Comparison of ENCODE assay signal across 12 cellular contexts in the genomic region with DNA sequence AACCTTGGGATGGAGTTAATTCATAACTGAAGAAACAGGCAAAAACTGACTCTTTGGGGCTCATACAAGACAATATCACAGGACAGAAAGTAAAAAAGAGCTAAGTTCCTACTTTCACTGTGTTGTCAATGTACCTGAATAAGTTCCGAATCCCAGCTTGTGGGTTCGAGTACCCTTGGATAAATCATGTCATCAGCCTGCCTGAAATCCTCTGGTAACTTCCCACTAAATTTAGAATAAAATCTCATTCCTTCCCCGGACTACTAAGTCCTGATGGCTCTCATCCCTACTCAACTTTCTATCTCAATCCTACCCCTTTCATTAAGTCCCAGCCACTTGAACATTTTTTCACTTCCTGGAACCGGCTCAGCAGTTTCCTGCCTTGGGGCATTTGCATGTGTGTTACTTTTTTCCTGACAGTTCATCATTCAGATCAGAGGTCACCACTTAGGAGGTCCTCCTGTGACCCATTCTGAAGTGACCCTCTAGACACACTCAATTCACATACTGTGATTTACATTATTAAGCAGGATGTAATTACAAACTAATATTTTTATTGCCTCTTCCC. TPM values are rescaled to one million over a fixed set of nuclear protein-coding genes. Genes with fewer than 3 reads are reported as not detected.
DNase-seq lines count a peak whose midpoint lies in the region; ATAC-seq, FAIRE-seq and TF ChIP-seq lines count a peak whose summit lies in the region.
"Had no signal": no experiment of that assay in that cellular context is flagged by ENCODE, and none has a peak within 500 bp of the region (broad histone marks: within the 10 kb centered on the region; RNA-seq: fewer than 3 reads in every experiment).

No MANE protein-coding gene starts in this region.

- H3K27ac ChIP-seq in GM12878 (ENCODE audit: control insufficient read depth, insufficient read depth) (no peak overlapping the region; the same call in 1 of the 2 replicates), neural progenitor cell (peak overlapping the region; percentile 30)

- CTCF ChIA-PET in GM12878 (lab: Yijun Ruan, JAX) = interaction anchor here (1.5 to 1.6 kb wide), 2 partner anchors 11 to 13 kb away, joined by 3 to 5 read pairs; a partner anchor contains a TSS

- in situ Hi-C loops in GM12878 (cut with MboI) = no loop called here

- H3K4me1 ChIP-seq in GM12878 (ENCODE audit: control insufficient read depth, insufficient read depth, low read length) = peaks cover 6% of the 10 kb centered on the region
- H3K4me1 ChIP-seq in neural progenitor cell = no peaks in the 10 kb centered on the region

- H3K4me2 ChIP-seq in GM12878 (ENCODE audit: control insufficient read depth, insufficient read depth) (no peak overlapping the region), neural progenitor cell (no peak overlapping the region)

- no peak for TF ChIP-seq CTCF in GM12878 (IDR thresholded peaks at IDR 0.05 in 2 of 3, conservative IDR thresholded peaks at IDR 0.05 in 1 of 3; ENCODE audit: control insufficient read depth in 2 of 3, extremely low read depth in 1 of 3, insufficient read depth in 1 of 3, low read depth in 3 of 3, low read length in 3 of 3)
- TF ChIP-seq CTCF in neural progenitor cell (IDR thresholded peaks at IDR 0.05) = no peak

- H3K4me1 Mint-ChIP-seq in T-helper 2 cell treated with Interferon-gamma antibody and Interleukin-4, amounts not matched to agents 5 μg/mL and 100 μg/mL, for 36 hours (ENCODE audit: low read depth) = peaks cover 21% of the 10 kb centered on the region
- H3K4me1 Mint-ChIP-seq in neural progenitor cell = no peaks in the 10 kb centered on the region

- no peak for TF ChIP-seq RAD21 in GM12878 (IDR thresholded peaks at IDR 0.05; ENCODE audit: insufficient read depth, low read depth, low read length)

- peaks cover 55% of the 10 kb centered on the region for H3K36me3 Mint-ChIP-seq in T-helper 2 cell treated with Interferon-gamma antibody and Interleukin-4, amounts not matched to agents 5 μg/mL and 100 μg/mL, for 36 hours (ENCODE audit: low read depth)
- H3K36me3 Mint-ChIP-seq in neural progenitor cell = peaks cover 23% of the 10 kb centered on the region

- no peaks in the 10 kb centered on the region for H3K9me3 Mint-ChIP-seq in T-helper 2 cell treated with Interferon-gamma antibody and Interleukin-4, amounts not matched to agents 5 μg/mL and 100 μg/mL, for 36 hours
- H3K9me3 Mint-ChIP-seq in neural progenitor cell = no peaks in the 10 kb centered on the region

- no peaks in the 10 kb centered on the region for H3K27me3 Mint-ChIP-seq in T-helper 2 cell treated with Interferon-gamma antibody and Interleukin-4, amounts not matched to agents 5 μg/mL and 100 μg/mL, for 36 hours (ENCODE audit: low read depth)
- H3K27me3 Mint-ChIP-seq in neural progenitor cell (ENCODE audit: insufficient read depth, low read depth) = peaks cover 2% of the 10 kb centered on the region

- peak overlapping the region; percentile 64 for H3K27ac Mint-ChIP-seq in T-helper 2 cell treated with Interferon-gamma antibody and Interleukin-4, amounts not matched to agents 5 μg/mL and 100 μg/mL, for 36 hours
- H3K27ac Mint-ChIP-seq in neural progenitor cell = no peak overlapping the region

- SMC1A ChIA-PET in GM12878 (lab: Charles Lee; ENCODE audit: uncharacterized antibody, unreplicated experiment) = interaction anchor here (1.7 kb wide), 1 partner anchor 81 kb away, joined by 5 read pairs; no protein-coding TSS in a partner anchor

- H3K4me3 ChIP-seq in GM12878 (no peak overlapping the region), neural progenitor cell (no peak overlapping the region)

- RAD21 ChIA-PET in GM12878 (lab: Charles Lee; ENCODE audit: unreplicated experiment) = no interaction called here

- WGBS in GM12878 (ENCODE audit: insufficient coverage, insufficient replicate concordance, low lambda C conversion rate, missing lambda C conversion rate) = 26% methylated on average over 4 of the region's 4 CpGs

- TF ChIP-seq EP300 in GM12878 (IDR thresholded peaks at IDR 0.05; ENCODE audit: borderline replicate concordance in 1 of 2, control insufficient read depth in 1 of 2, low read depth in 2 of 2, low read length in 2 of 2) = no peak

- H3K9me3 ChIP-seq in GM12878 (replicated peaks; ENCODE audit: control insufficient read depth, insufficient read depth, low read length) (no peaks in the 10 kb centered on the region), neural progenitor cell (ENCODE audit: low read depth) (no peaks in the 10 kb centered on the region)

- peak overlapping the region; percentile 13 for H3K4me3 Mint-ChIP-seq in T-helper 2 cell treated with Interferon-gamma antibody and Interleukin-4, amounts not matched to agents 5 μg/mL and 100 μg/mL, for 36 hours
- H3K4me3 Mint-ChIP-seq in neural progenitor cell = no peak overlapping the region

- no peak for TF ChIP-seq POLR2A in GM12878 (IDR thresholded peaks at IDR 0.05; ENCODE audit: low read depth, low read length)

- intact Hi-C loops in GM12878 (cut with micrococcal nuclease; ENCODE audit: unreplicated experiment) = loop anchor here (5.0 kb wide), 1 partner anchor 79 kb away; no protein-coding TSS in a partner anchor
- intact Hi-C loops in cardiac septum (cut with DNase I) = no loop called here

- POLR2A ChIA-PET in GM12878 (lab: Charles Lee) = interaction anchor here (1.6 kb wide), 1 partner anchor 10 kb away, joined by 4 read pairs; no protein-coding TSS in a partner anchor

- FAIRE-seq in GM12878 (lab: Jason Lieb, UNC) = peak; percentile 38
- FAIRE-seq: keratinocyte had no signal

- peak; percentile 60 for ATAC-seq in GM12878

- H3K27me3 ChIP-seq in GM12878 (replicated peaks in 1 of 2; ENCODE audit: control insufficient read depth in 2 of 2, insufficient read depth in 2 of 2, low read length in 1 of 2) = no peaks in the 10 kb centered on the region
- no peaks in the 10 kb centered on the region for H3K27me3 ChIP-seq in neural progenitor cell

- BruUV-seq in GM12878 (replicated peaks; lab: Mats Ljungman, UMichigan) = no TSS peak

- H3K9ac ChIP-seq in GM12878 (ENCODE audit: control insufficient read depth, insufficient read depth, low read length) (no peak overlapping the region; the same call in 1 of the 2 replicates), neural progenitor cell (no peak overlapping the region)

- H3F3A ChIP-seq in neural progenitor cell (ENCODE audit: low read depth) = peaks cover 41% of the 10 kb centered on the region

- H3K36me3 ChIP-seq in GM12878 (ENCODE audit: control insufficient read depth in 2 of 2, insufficient read depth in 2 of 2, low read length in 1 of 2) (peaks cover 9 to 34% of the 10 kb centered on the region in 2 experiments), neural progenitor cell (peaks cover 13% of the 10 kb centered on the region)

- H3K79me2 ChIP-seq in GM12878 (ENCODE audit: control insufficient read depth, insufficient read depth, low read length) = peaks cover 3% of the 10 kb centered on the region
- H3K79me2 ChIP-seq in neural progenitor cell (ENCODE audit: low read depth) = peaks cover 11% of the 10 kb centered on the region

- no peak overlapping the region for H2AFZ ChIP-seq in GM12878 (ENCODE audit: control insufficient read depth, low read depth, low read length)
- H2AFZ ChIP-seq in neural progenitor cell (replicated peaks) = no peak overlapping the region

- H4K20me1 ChIP-seq in GM12878 (ENCODE audit: control insufficient read depth, insufficient read depth) = peaks cover 9% of the 10 kb centered on the region; the same call in 1 of the 2 replicates
- peaks cover 3% of the 10 kb centered on the region for H4K20me1 ChIP-seq in neural progenitor cell (ENCODE audit: low read depth)

- no peak for DNase-seq in T-helper 2 cell treated with Interferon-gamma antibody and Interleukin-4, amounts not matched to agents 5 μg/mL and 100 μg/mL, for 36 hours (ENCODE audit: low spot score)
- DNase-seq in T-helper 2 cell (no peak), NCI-H69 (lab: John Stamatoyannopoulos, UW) (peak; percentile 33), GM12878 (ENCODE audit: low read depth, low spot score) (no peak), neural progenitor cell (ENCODE audit: low spot score) (no peak), retina (no peak), AG08395 (ENCODE audit: low spot score) (no peak), cardiac septum (ENCODE audit: low spot score) (no peak)
- DNase-seq: amygdala, NCI-H1694, OCI-M1 had no signal

RNA-seq across cellular contexts. Expression of a gene that starts 12.7 kb away (rescaled TPM):
- total RNA-seq in GM12878 (2013; cell fraction: nucleolus; rRNA removed) = 40.7 and 48.7 TPM in 2 replicates
- total RNA-seq in GM12878 (2014; rRNA removed) (43.9 and 46.7 TPM in 2 replicates), GM12878 (2014; rRNA removed; fragmentation: Illumina TruSeq; extraction: Trizol) (127 and 141 TPM in 2 replicates), GM12878 (2021) (97.8 and 102 TPM in 2 replicates), neural progenitor cell (ENCODE audit: low replicate concordance) (95.0 and 118 TPM in 2 replicates), cardiac septum (42.1 TPM)
- 75.1 TPM for polyA plus RNA-seq in GM12878 (2011; ENCODE audit: low read depth)
- polyA plus RNA-seq in GM12878 (2011; rRNA removed) (146 and 157 TPM in 2 replicates), GM12878 (2014; fragmentation: Illumina TruSeq; extraction: Trizol) (59.9 and 106 TPM in 2 replicates), GM12878 (2014; fragmentation: Nextera tagmentation; extraction: Ambion mirVana) (100 to 1,000 TPM in 1 of 2 experiments, 10 to 100 TPM in 1; 47.1 to 119 TPM), GM12878 (2014; rRNA removed) (115 and 127 TPM in 2 replicates), GM12878 (2016; fragmentation: Nextera tagmentation; extraction: Ambion mirVana) (100 to 1,000 TPM; 103 to 107 TPM)
- 88.1 and 112 TPM in 2 replicates for polyA plus RNA-seq in GM12878 (2011; cell fraction: cytosol; rRNA removed)
- polyA plus RNA-seq in GM12878 (2011; cell fraction: nucleus; rRNA removed) = 49.8 and 50.8 TPM in 2 replicates
- 106 and 152 TPM in 2 replicates for polyA plus RNA-seq in GM12878 (2012)
- 41.3 and 60.9 TPM in 2 replicates for polyA minus RNA-seq in GM12878 (2011; rRNA and poly(A)+ RNA removed)
- 22.9 and 26.9 TPM in 2 replicates for polyA minus RNA-seq in GM12878 (2011; cell fraction: cytosol; rRNA and poly(A)+ RNA removed)
- 13.1 and 18.3 TPM in 2 replicates for polyA minus RNA-seq in GM12878 (2011; cell fraction: nucleus; rRNA and poly(A)+ RNA removed)

RNA-seq across cellular contexts. Expression of a gene that starts 12.9 kb away (rescaled TPM):
- total RNA-seq in GM12878 (2013; cell fraction: nucleolus; rRNA removed) = 33.3 and 36.8 TPM in 2 replicates
- total RNA-seq in GM12878 (2014; rRNA removed) (6.0 and 7.2 TPM in 2 replicates), GM12878 (2014; rRNA removed; fragmentation: Illumina TruSeq; extraction: Trizol) (8.9 and 9.2 TPM in 2 replicates), GM12878 (2021) (5.5 and 6.0 TPM in 2 replicates), neural progenitor cell (ENCODE audit: low replicate concordance) (24.5 and 28.4 TPM in 2 replicates), cardiac septum (32.2 TPM)
- polyA plus RNA-seq in GM12878 (2011; ENCODE audit: low read depth) = 5.5 TPM
- polyA plus RNA-seq in GM12878 (2011; rRNA removed) (25.7 and 31.0 TPM in 2 replicates), GM12878 (2014; fragmentation: Illumina TruSeq; extraction: Trizol) (7.6 and 7.8 TPM in 2 replicates), GM12878 (2014; fragmentation: Nextera tagmentation; extraction: Ambion mirVana) (10 to 100 TPM in 1 of 2 experiments, 1 to 10 TPM in 1; 7.9 to 13.5 TPM), GM12878 (2014; rRNA removed) (7.7 and 8.0 TPM in 2 replicates), GM12878 (2016; fragmentation: Nextera tagmentation; extraction: Ambion mirVana) (10 to 100 TPM; 10.9 to 13.0 TPM)
- polyA plus RNA-seq in GM12878 (2011; cell fraction: cytosol; rRNA removed) = 24.2 and 25.7 TPM in 2 replicates
- polyA plus RNA-seq in GM12878 (2011; cell fraction: nucleus; rRNA removed) = 13.8 and 16.2 TPM in 2 replicates
- 6.6 and 7.2 TPM in 2 replicates for polyA plus RNA-seq in GM12878 (2012)
- polyA minus RNA-seq in GM12878 (2011; rRNA and poly(A)+ RNA removed) = 17.7 and 21.4 TPM in 2 replicates
- polyA minus RNA-seq in GM12878 (2011; cell fraction: cytosol; rRNA and poly(A)+ RNA removed) = 6.1 and 9.0 TPM in 2 replicates
- 15.1 and 30.0 TPM in 2 replicates for polyA minus RNA-seq in GM12878 (2011; cell fraction: nucleus; rRNA and poly(A)+ RNA removed)
